16 cellular contexts compared by ENCODE assay signal in the genomic region with DNA sequence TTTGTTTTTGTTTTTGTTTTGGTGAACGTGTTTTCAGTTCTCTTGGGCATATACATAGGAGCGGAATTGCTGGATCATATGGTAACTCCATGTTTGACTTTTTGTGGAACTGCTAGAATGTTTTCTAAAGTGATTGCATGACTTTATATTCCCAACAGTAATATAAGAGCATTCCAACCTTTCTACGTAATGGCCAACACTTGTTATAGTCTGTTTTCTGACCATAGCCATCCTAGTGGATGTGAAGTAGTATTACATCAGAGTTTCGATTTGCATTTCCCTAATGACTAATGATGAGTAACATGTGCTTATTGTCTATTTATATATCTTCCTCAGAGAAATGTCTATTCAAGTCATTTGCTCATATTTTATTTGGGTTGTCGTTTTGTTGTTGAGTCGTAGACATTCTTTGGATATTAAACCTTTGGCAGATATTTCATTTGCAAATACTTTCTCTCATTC.
DNase-seq lines count a peak whose midpoint lies in the region; ATAC-seq, FAIRE-seq and TF ChIP-seq lines count a peak whose summit lies in the region.
"Had no signal": no experiment of that assay in that cellular context is flagged by ENCODE, and none has a peak within 500 bp of the region (broad histone marks: within the 10 kb centered on the region; RNA-seq: fewer than 3 reads in every experiment).

No MANE protein-coding gene starts in this region.

- H3K9me3 ChIP-seq in BE2C: no peaks in the 10 kb centered on the region
- 0 out of 2 replicates have a peak, but pooled peaks cover 4% of the 10 kb centered on the region for H3K9me3 ChIP-seq in Karpas-422 (ENCODE audit: low read length)
- H3K9me3 ChIP-seq in astrocyte (ENCODE audit: insufficient read depth, low read depth, low read length): no peaks in the 10 kb centered on the region

- ATAC-seq in HG03135 (IDR thresholded peaks at IDR 0.05; ENCODE audit: unreplicated experiment) (no peak), T-cell (replicated peaks in 1 of 4) (no peak)
- ATAC-seq in activated CD8-positive, alpha-beta memory T cell treated with anti-CD3 and anti-CD28 coated beads, Interleukin-2, amount 10 ng/mL, durations not matched to agents 7 days and 5 days: no peak
- ATAC-seq: naive thymus-derived CD8-positive, alpha-beta T cell; right cardiac atrium had no signal

- H3K4me3 ChIP-seq in BE2C (ENCODE audit: low read depth, low read length) (no peak overlapping the region), Karpas-422 (ENCODE audit: low read length) (no peak overlapping the region), astrocyte (ENCODE audit: insufficient read depth, low read depth, low read length) (no peak overlapping the region)

- H3K4me1 ChIP-seq in BE2C: no peaks in the 10 kb centered on the region
- no peaks in the 10 kb centered on the region for H3K4me1 ChIP-seq in Karpas-422 (ENCODE audit: low read length)
- H3K4me1 ChIP-seq in astrocyte (ENCODE audit: insufficient read depth, low read length): peaks cover 21% of the 10 kb centered on the region

- no peak overlapping the region for H3K9ac ChIP-seq in Karpas-422 (ENCODE audit: low read length)
- H3K9ac ChIP-seq in astrocyte (ENCODE audit: low read length): no peak overlapping the region
- H3K9ac ChIP-seq: KMS-11 had no signal

- H3K4me2 ChIP-seq in Karpas-422 (ENCODE audit: low read depth, low read length, poor library complexity, severe bottlenecking) (no peak overlapping the region), astrocyte (ENCODE audit: low read length) (no peak overlapping the region)
- H3K4me2 ChIP-seq: KMS-11 had no signal

- no peaks in the 10 kb centered on the region for H3K9me2 ChIP-seq in Karpas-422 (replicated peaks; ENCODE audit: insufficient read depth, low read length)

- DNase-seq in BE2C (no peak), Karpas-422 (peak; percentile 42), astrocyte (ENCODE audit: low read depth) (peak; percentile 52), glutamatergic neuron (no peak), T-cell (no peak), T-helper 2 cell (no peak)
- no peak for DNase-seq in activated CD8-positive, alpha-beta memory T cell treated with anti-CD3 and anti-CD28 coated beads, Interleukin-2, amount 10 ng/mL, durations not matched to agents 7 days and 5 days
- DNase-seq: activated CD4-positive, alpha-beta T cell treated with anti-CD3 and anti-CD28 coated beads, Interleukin-2, amount 50 U/mL, for 48 hours; cerebellar nuclear complex; naive thymus-derived CD8-positive, alpha-beta T cell; NCI-H2171 treated with DMSO at 0.1 percent for 48 hours; right cardiac atrium had no signal

- H3K79me2 ChIP-seq in Karpas-422 (ENCODE audit: low read length) (no peaks in the 10 kb centered on the region), astrocyte (ENCODE audit: insufficient read depth, low read length) (no peaks in the 10 kb centered on the region)

- H3K27ac Mint-ChIP-seq in astrocyte (ENCODE audit: unreplicated experiment) (no peak overlapping the region), glutamatergic neuron (ENCODE audit: unreplicated experiment) (no peak overlapping the region), T-cell (no peak overlapping the region)
- H3K27ac Mint-ChIP-seq in activated CD8-positive, alpha-beta memory T cell treated with anti-CD3 and anti-CD28 coated beads, Interleukin-2, amount 10 ng/mL, durations not matched to agents 7 days and 5 days: no peak overlapping the region
- H3K27ac Mint-ChIP-seq: naive thymus-derived CD8-positive, alpha-beta T cell; T-helper 2 cell treated with Interferon-gamma antibody and Interleukin-4, amounts not matched to agents 5 μg/mL and 100 μg/mL, for 36 hours had no signal

- POLR2A ChIA-PET in T-cell (lab: Charles Lee): no interaction called here

- H3K4me1 Mint-ChIP-seq in astrocyte (ENCODE audit: low read depth, unreplicated experiment): peaks cover 30% of the 10 kb centered on the region
- H3K4me1 Mint-ChIP-seq in glutamatergic neuron (ENCODE audit: low read depth, unreplicated experiment): no peaks in the 10 kb centered on the region
- peaks cover 6% of the 10 kb centered on the region for H3K4me1 Mint-ChIP-seq in activated CD8-positive, alpha-beta memory T cell treated with anti-CD3 and anti-CD28 coated beads, Interleukin-2, amount 10 ng/mL, durations not matched to agents 7 days and 5 days
- H3K4me1 Mint-ChIP-seq in T-cell: no peaks in the 10 kb centered on the region
- H3K4me1 Mint-ChIP-seq: naive thymus-derived CD8-positive, alpha-beta T cell had no signal

- peak; percentile 47 for FAIRE-seq in astrocyte (lab: Jason Lieb, UNC)
- FAIRE-seq: frontal cortex had no signal

- H3K36me3 Mint-ChIP-seq in astrocyte (ENCODE audit: low read depth, unreplicated experiment): no peaks in the 10 kb centered on the region
- H3K36me3 Mint-ChIP-seq in glutamatergic neuron (ENCODE audit: unreplicated experiment): no peaks in the 10 kb centered on the region
- no peaks in the 10 kb centered on the region for H3K36me3 Mint-ChIP-seq in activated CD8-positive, alpha-beta memory T cell treated with anti-CD3 and anti-CD28 coated beads, Interleukin-2, amount 10 ng/mL, durations not matched to agents 7 days and 5 days
- H3K36me3 Mint-ChIP-seq in T-cell: peaks cover 4% of the 10 kb centered on the region

- CTCF ChIA-PET in activated CD8-positive, alpha-beta memory T cell treated with anti-CD3 and anti-CD28 coated beads, Interleukin-2, amount 10 ng/mL, durations not matched to agents 7 days and 5 days (lab: Charles Lee): no interaction called here
- CTCF ChIA-PET in T-cell (lab: Charles Lee): no interaction called here

- H4K20me1 ChIP-seq in Karpas-422 (ENCODE audit: insufficient read depth, low read depth, low read length) (no peaks in the 10 kb centered on the region), astrocyte (ENCODE audit: insufficient read depth, low read length) (no peaks in the 10 kb centered on the region)

- H3K4me3 Mint-ChIP-seq in astrocyte (ENCODE audit: unreplicated experiment) (no peak overlapping the region), glutamatergic neuron (ENCODE audit: unreplicated experiment) (no peak overlapping the region), T-cell (no peak overlapping the region)
- no peak overlapping the region for H3K4me3 Mint-ChIP-seq in activated CD8-positive, alpha-beta memory T cell treated with anti-CD3 and anti-CD28 coated beads, Interleukin-2, amount 10 ng/mL, durations not matched to agents 7 days and 5 days
- H3K4me3 Mint-ChIP-seq: naive thymus-derived CD8-positive, alpha-beta T cell; T-helper 2 cell treated with Interferon-gamma antibody and Interleukin-4, amounts not matched to agents 5 μg/mL and 100 μg/mL, for 36 hours had no signal

- no peaks in the 10 kb centered on the region for H3K36me3 ChIP-seq in BE2C
- no peaks in the 10 kb centered on the region for H3K36me3 ChIP-seq in Karpas-422 (ENCODE audit: insufficient read depth, low read length)
- H3K36me3 ChIP-seq in astrocyte (ENCODE audit: insufficient read depth, low read length): no peaks in the 10 kb centered on the region

- no peaks in the 10 kb centered on the region for H3K27me3 ChIP-seq in BE2C
- H3K27me3 ChIP-seq in Karpas-422 (ENCODE audit: low read length): no peaks in the 10 kb centered on the region
- no peaks in the 10 kb centered on the region for H3K27me3 ChIP-seq in astrocyte (ENCODE audit: insufficient read depth, low read length)

- H3K9me3 Mint-ChIP-seq in astrocyte (ENCODE audit: unreplicated experiment) (peaks cover 12% of the 10 kb centered on the region), glutamatergic neuron (ENCODE audit: unreplicated experiment) (peaks cover 2% of the 10 kb centered on the region), T-cell (peaks cover 33 to 47% (median 40%) of the 10 kb centered on the region in 3 donors)
- H3K9me3 Mint-ChIP-seq in activated CD8-positive, alpha-beta memory T cell treated with anti-CD3 and anti-CD28 coated beads, Interleukin-2, amount 10 ng/mL, durations not matched to agents 7 days and 5 days (ENCODE audit: low read depth): peaks cover 5% of the 10 kb centered on the region

- no peak overlapping the region for H2AFZ ChIP-seq in Karpas-422 (ENCODE audit: low read length)
- no peak overlapping the region for H2AFZ ChIP-seq in astrocyte (ENCODE audit: low read depth, low read length)

- TF ChIP-seq CTCF in BE2C (IDR thresholded peaks at IDR 0.05; ENCODE audit: low read depth, low read length) (peak; percentile 19; the same call in 1 of the 2 replicates), astrocyte (IDR thresholded peaks at IDR 0.05; ENCODE audit: insufficient read depth, low read depth, low read length) (no peak), glutamatergic neuron (IDR thresholded peaks at IDR 0.05; ENCODE audit: partially characterized antibody, unreplicated experiment) (peak; percentile 31)

- H3K27ac ChIP-seq in Karpas-422 (ENCODE audit: low read length) (no peak overlapping the region), astrocyte (ENCODE audit: low read depth, low read length) (no peak overlapping the region)
- H3K27ac ChIP-seq: KMS-11 had no signal

- H3K27me3 Mint-ChIP-seq in astrocyte (ENCODE audit: low read depth, unreplicated experiment) (no peaks in the 10 kb centered on the region), glutamatergic neuron (ENCODE audit: unreplicated experiment) (peaks cover 3% of the 10 kb centered on the region), T-cell (peaks cover 0 to 4% of the 10 kb centered on the region in 2 donors)
- H3K27me3 Mint-ChIP-seq in activated CD8-positive, alpha-beta memory T cell treated with anti-CD3 and anti-CD28 coated beads, Interleukin-2, amount 10 ng/mL, durations not matched to agents 7 days and 5 days: peaks cover 10% of the 10 kb centered on the region
- H3K27me3 Mint-ChIP-seq: naive thymus-derived CD8-positive, alpha-beta T cell had no signal

Comparison
In these comparisons a context has a peak if more than half of its experiments do, and no peak if none do; other contexts are left out.
1. DNase-seq: peak in Karpas-422 (single experiment) and astrocyte (single experiment); none in BE2C (single experiment), glutamatergic neuron (single experiment), activated CD8-positive, alpha-beta memory T cell treated with anti-CD3 and anti-CD28 coated beads, Interleukin-2, amount 10 ng/mL, durations not matched to agents 7 days and 5 days (single experiment), T-cell (0 of 34) and T-helper 2 cell (0 of 5).